Comparison of ENCODE assay signal across 25 cellular contexts in genomic region chr12:2145433-2145832, GRCh38.
"Had no signal": no experiment of that assay in that cellular context is flagged by ENCODE, and none has a peak within 500 bp of the region (broad histone marks: within the 10 kb centered on the region; RNA-seq: fewer than 3 reads in every experiment).

No MANE protein-coding gene starts in this region.

- H3K9ac ChIP-seq: parathyroid adenoma had no signal

- H3K36me3 ChIP-seq: colonic mucosa, esophagus muscularis mucosa, neutrophil, right atrium auricular region, spleen, thoracic aorta, tibial nerve, upper lobe of right lung, vagina had no signal

- ATAC-seq: natural killer cell treated with Interleukin-12 subunit alpha and Interleukin-12 subunit beta and Interleukin-15 and Interleukin-18, amount 100 ng/mL, for 72 hours; sciatic nerve; stimulated activated memory B cell treated with anti-CD40 and anti-IgM and Interleukin-4, amounts not matched to agents 10 μg/mL and 1 μg/mL and 100 μg/mL, for 72 hours; stimulated activated naive CD8-positive, alpha-beta T cell treated with anti-CD3 and anti-CD28 coated beads, Interleukin-15, Interleukin-2, amounts not matched to agents 100 U/mL and 50 U/mL, for 24 hours; upper lobe of right lung had no signal

- H2AFZ ChIP-seq: parathyroid adenoma had no signal

- H3K27ac ChIP-seq: colonic mucosa, neutrophil, parathyroid adenoma, spleen, thoracic aorta, tibial nerve, upper lobe of right lung, vagina had no signal

- H3K4me1 ChIP-seq: colonic mucosa, parathyroid adenoma, tibial nerve, upper lobe of right lung had no signal

- H3K27me3 ChIP-seq: colonic mucosa, esophagus muscularis mucosa, neutrophil, right atrium auricular region, spleen, tibial nerve, upper lobe of right lung, vagina had no signal

- H3K4me3 ChIP-seq: colonic mucosa, esophagus muscularis mucosa, lung, right atrium auricular region, spleen, thoracic aorta, tibial nerve, upper lobe of right lung, vagina had no signal

- DNase-seq: colonic mucosa; effector CD8-positive, alpha-beta T cell; endodermal cell; foreskin melanocyte; glutamatergic neuron; hypothalamus; immature natural killer cell; islet precursor cell; kidney glomerular epithelial cell; naive B cell; spleen; stimulated activated CD4-positive, alpha-beta T cell treated with anti-CD3 and anti-CD28 coated beads, Interleukin-4, amount 100 ng/mL, for 4 hours; stimulated activated naive CD8-positive, alpha-beta T cell treated with anti-CD3 and anti-CD28 coated beads, Interleukin-15, Interleukin-2, amounts not matched to agents 100 U/mL and 50 U/mL, for 24 hours; upper lobe of right lung had no signal

- H3K9me3 ChIP-seq: colonic mucosa, esophagus muscularis mucosa, neutrophil, right atrium auricular region, spleen, thoracic aorta, tibial nerve, upper lobe of right lung, vagina had no signal

- H3K79me2 ChIP-seq: parathyroid adenoma had no signal
